ENCODE assay signal across 15 cellular contexts in the genomic region with DNA sequence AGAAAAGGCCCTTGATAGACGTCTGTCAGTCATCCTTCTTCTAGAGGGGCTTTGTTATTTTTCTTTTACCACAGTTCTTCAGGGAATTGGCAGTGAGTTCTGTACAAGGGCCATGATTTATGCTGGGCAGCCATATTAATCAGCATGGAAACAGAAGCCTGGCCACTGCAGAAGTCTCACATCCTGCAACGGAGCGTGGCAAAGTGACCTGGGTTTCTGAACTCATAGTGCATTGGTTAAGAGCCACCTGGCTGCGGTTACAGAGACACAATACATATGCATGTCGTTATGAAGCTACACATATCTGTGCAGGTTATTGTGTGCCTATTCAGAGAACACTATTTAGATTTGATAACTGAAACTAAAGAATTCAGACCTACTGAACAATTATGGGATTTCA.
DNase-seq lines count a peak whose midpoint lies in the region; ATAC-seq and TF ChIP-seq lines count a peak whose summit lies in the region.
"Had no signal": no experiment of that assay in that cellular context is flagged by ENCODE, and none has a peak within 500 bp of the region (broad histone marks: within the 10 kb centered on the region; RNA-seq: fewer than 3 reads in every experiment).

No MANE protein-coding gene starts in this region.

- no peak overlapping the region for H3K4me3 ChIP-seq in stomach
- H3K4me3 ChIP-seq: left lung, SK-N-MC, uterus had no signal

- H3K27me3 ChIP-seq in stomach: no peaks in the 10 kb centered on the region
- H3K27me3 ChIP-seq: left lung, uterus had no signal

- TF ChIP-seq EP300 in stomach (IDR thresholded peaks at IDR 0.05): no peak

- no peak overlapping the region for H3K27ac ChIP-seq in stomach
- H3K27ac ChIP-seq: left lung, parathyroid adenoma, SK-N-MC, uterus had no signal

- 83 to 87% (median 85%) methylated on average over 5 of the region's 5 CpGs for WGBS in stomach, 5 donors

- no peaks in the 10 kb centered on the region for H3K4me1 ChIP-seq in stomach
- H3K4me1 ChIP-seq: left lung, parathyroid adenoma, uterus had no signal

- H3K9me3 ChIP-seq in stomach: no peaks in the 10 kb centered on the region
- H3K9me3 ChIP-seq: left lung, uterus had no signal

- TF ChIP-seq CTCF in GM13977 (IDR thresholded peaks at IDR 0.05; ENCODE audit: extremely low read depth, insufficient read depth, missing control alignments) (no peak), GM20000 (IDR thresholded peaks at IDR 0.05; ENCODE audit: extremely low read depth, missing control alignments) (no peak), stomach (IDR thresholded peaks at IDR 0.05) (no peak)

- ATAC-seq in HG03139 (IDR thresholded peaks at IDR 0.05; ENCODE audit: unreplicated experiment): peak; percentile 50
- no peak for ATAC-seq in HG03175 (IDR thresholded peaks at IDR 0.05; ENCODE audit: unreplicated experiment)
- ATAC-seq: effector memory CD8-positive, alpha-beta T cell had no signal

- TF ChIP-seq POLR2A in stomach (IDR thresholded peaks at IDR 0.05): no peak

- intact Hi-C loops in stomach (cut with DNase I; ENCODE audit: low total_unique reads): no loop called here

- in situ Hi-C loops in GM13977 (cut with MboI; ENCODE audit: low pct_unique_long_range_greater_than_20kb, low sequenced_read_pairs, unreplicated experiment): no loop called here

- no peaks in the 10 kb centered on the region for H3K36me3 ChIP-seq in stomach
- H3K36me3 ChIP-seq: left lung, uterus had no signal

- peak; percentile 10 for DNase-seq in GM13977 (ENCODE audit: low spot score)
- DNase-seq in GM20000 (ENCODE audit: low spot score): peak; percentile 6
- peak; percentile 70 for DNase-seq in NCI-H2107 treated with DMSO at 0.1 percent for 48 hours (lab: John Stamatoyannopoulos, UW; ENCODE audit: unreplicated experiment)
- DNase-seq in stomach: no peak
- no peak for DNase-seq in GOT3 (lab: John Stamatoyannopoulos, UW)
- DNase-seq in COLO668 (lab: John Stamatoyannopoulos, UW; ENCODE audit: unreplicated experiment): no peak
- DNase-seq: central memory CD4-positive, alpha-beta T cell; effector memory CD8-positive, alpha-beta T cell; left lung; small intestine; uterus had no signal

Comparison
In these comparisons a context has a peak if more than half of its experiments do, and no peak if none do; other contexts are left out.
1. DNase-seq: peak in GM13977 (single experiment), GM20000 (single experiment) and NCI-H2107 treated with DMSO at 0.1 percent for 48 hours (single experiment); none in stomach (single experiment), GOT3 (single experiment) and COLO668 (single experiment).